Comparison of ENCODE assay signal across 2 cellular contexts in genomic region chr1:75243124-75243523, GRCh38.
TF ChIP-seq lines count a peak whose summit lies in the region.

No MANE protein-coding gene starts in this region.

TF ChIP-seq in HepG2, 621 proteins besides CTCF, POLR2A, EP300 and RAD21:
- TF ChIP-seq DZIP1 (CRISPR knock-in tag; IDR thresholded peaks at IDR 0.05) (no peak), MAFF (IDR thresholded peaks at IDR 0.05; ENCODE audit: low read depth, low read length) (peak; percentile 55), ZNF460 (CRISPR knock-in tag; IDR thresholded peaks at IDR 0.05; ENCODE audit: borderline replicate concordance) (no peak), MAFK (conservative IDR thresholded peaks at IDR 0.05 in 1 of 2, IDR thresholded peaks at IDR 0.05 in 1 of 2; ENCODE audit: low read length in 2 of 2) (peak; percentile 57 to 70; a peak in 3 of 4 replicates)

TF ChIP-seq in H1, 55 proteins besides CTCF, POLR2A, EP300 and RAD21 (continued from another document):
- TF ChIP-seq MAX (IDR thresholded peaks at IDR 0.05), result no peak
